In genomic region chr12:62703011-62703380, GRCh38 we compare ENCODE assay signal across 12 cellular contexts.
DNase-seq lines count a peak whose midpoint lies in the region; ATAC-seq, FAIRE-seq and TF ChIP-seq lines count a peak whose summit lies in the region.
"Had no signal": no experiment of that assay in that cellular context is flagged by ENCODE, and none has a peak within 500 bp of the region (broad histone marks: within the 10 kb centered on the region; RNA-seq: fewer than 3 reads in every experiment).

No MANE protein-coding gene starts in this region.

- peaks cover 5 to 48% (median 27%) of the 10 kb centered on the region in 12 donors for H3K4me1 ChIP-seq in heart left ventricle
- H3K4me1 ChIP-seq in vagina = peaks cover 27% of the 10 kb centered on the region

- H3K27me3 ChIP-seq in heart left ventricle (no peaks in the 10 kb centered on the region), bronchial epithelial cell (ENCODE audit: control insufficient read depth, insufficient read depth, low read length) (no peaks in the 10 kb centered on the region), vagina (no peaks in the 10 kb centered on the region)
- H3K27me3 ChIP-seq: tibial nerve had no signal

- ATAC-seq in heart left ventricle (peak in 2 of 4 donors; percentile 13 to 55), GM21423 (IDR thresholded peaks at IDR 0.05; ENCODE audit: unreplicated experiment) (no peak)

- 40 to 60% (median 48%) methylated on average over 4 of the region's 4 CpGs for WGBS in heart left ventricle, 4 donors

- TF ChIP-seq POLR2A in heart left ventricle (IDR thresholded peaks at IDR 0.05) (no peak), vagina (IDR thresholded peaks at IDR 0.05) (no peak)

- H3K27ac ChIP-seq in heart left ventricle = peak overlapping the region in 11 of 12 donors; percentile 39 to 87 (median 66)
- peak overlapping the region; percentile 67 for H3K27ac ChIP-seq in vagina

- DNase-seq in heart left ventricle (no peak), cardiac septum (ENCODE audit: low spot score) (no peak), bronchial epithelial cell (ENCODE audit: low read depth) (peak; percentile 74), lung microvascular endothelial cell (ENCODE audit: low read depth in 2 of 2) (peak; percentile 37 to 84), vagina (ENCODE audit: extremely low spot score in 2 of 2) (no peak), GM19238 (ENCODE audit: insufficient read length, low spot score) (no peak), DMS153 treated with DMSO at 0.1 percent for 48 hours (lab: John Stamatoyannopoulos, UW; ENCODE audit: unreplicated experiment) (no peak)
- DNase-seq: activated B cell treated with CpG ODN at 0.5 μM for 24 hours; NCI-H774; stimulated activated CD4-positive, alpha-beta T cell treated with anti-CD3 and anti-CD28 coated beads, Interleukin-4, amount 100 ng/mL, for 1 hour had no signal

- intact Hi-C loops in heart left ventricle (cut with DNase I) = loop anchor here in 2 of 10 donors (5.0 kb wide), 3 partner anchors 59 to 101 kb away; no protein-coding TSS in a partner anchor
- intact Hi-C loops in cardiac septum (cut with DNase I) = loop anchor here (5.0 kb wide), 2 partner anchors 89 to 101 kb away; no protein-coding TSS in a partner anchor
- intact Hi-C loops in vagina (cut with DNase I) = no loop called here

- TF ChIP-seq CTCF in heart left ventricle (IDR thresholded peaks at IDR 0.05) (no peak), bronchial epithelial cell (IDR thresholded peaks at IDR 0.05; ENCODE audit: insufficient read depth, low read length, severe bottlenecking) (no peak), vagina (IDR thresholded peaks at IDR 0.05) (no peak)

- H3K36me3 ChIP-seq in heart left ventricle (no peaks in the 10 kb centered on the region), bronchial epithelial cell (ENCODE audit: control insufficient read depth, insufficient read depth, low read length) (no peaks in the 10 kb centered on the region), vagina (no peaks in the 10 kb centered on the region)
- H3K36me3 ChIP-seq: tibial nerve had no signal

- no peak for FAIRE-seq in bronchial epithelial cell (lab: Jason Lieb, UNC)

- H3K9me3 ChIP-seq in heart left ventricle = no peaks in the 10 kb centered on the region
- H3K9me3 ChIP-seq in vagina = no peaks in the 10 kb centered on the region
- H3K9me3 ChIP-seq: tibial nerve had no signal

- H3K4me3 ChIP-seq in heart left ventricle (no peak overlapping the region), bronchial epithelial cell (ENCODE audit: low read depth, low read length) (no peak overlapping the region), vagina (no peak overlapping the region)
- H3K4me3 ChIP-seq: tibial nerve had no signal

Comparison
In these comparisons a context has a peak if more than half of its experiments do, and no peak if none do; other contexts are left out.
1. DNase-seq: peak in bronchial epithelial cell (single experiment) and lung microvascular endothelial cell (2 of 2); none in heart left ventricle (0 of 5), cardiac septum (single experiment), vagina (0 of 2), GM19238 (single experiment) and DMS153 treated with DMSO at 0.1 percent for 48 hours (single experiment).